10 cellular contexts compared by ENCODE assay signal in the genomic region with DNA sequence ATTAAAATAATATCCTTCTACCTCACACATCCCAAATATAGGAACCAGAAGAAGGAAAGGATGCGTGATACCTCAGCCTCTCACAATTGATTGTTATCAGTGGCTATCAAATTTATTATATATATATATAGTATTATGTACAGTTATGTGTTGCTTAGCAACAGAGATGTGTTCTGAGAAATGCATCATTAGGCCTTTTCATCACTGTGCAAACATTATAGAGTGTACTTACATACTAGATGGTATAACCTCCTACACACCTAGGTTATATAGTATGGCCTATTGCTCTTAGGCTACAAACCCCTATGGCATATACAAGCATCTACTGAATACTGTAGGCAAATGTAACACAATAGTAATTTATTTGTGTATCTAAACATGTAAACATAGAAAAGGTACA. TPM values are rescaled to one million over a fixed set of nuclear protein-coding genes. Genes with fewer than 3 reads are reported as not detected.
"Had no signal": no experiment of that assay in that cellular context is flagged by ENCODE, and none has a peak within 500 bp of the region (broad histone marks: within the 10 kb centered on the region; RNA-seq: fewer than 3 reads in every experiment).

No MANE protein-coding gene starts in this region.

- H3K27ac ChIP-seq: GM23248, HL-60 had no signal

- H3K4me3 ChIP-seq: GM23248, HAP-1 had no signal

- ATAC-seq: HCT116 had no signal

- H3K9ac ChIP-seq: GM23248 had no signal

- DNase-seq: GM23248, GOT3, H7, HFFc6, KG1 had no signal

- H3K36me3 ChIP-seq: HAP-1 had no signal

- FAIRE-seq: HepG2 had no signal

- H3K4me1 ChIP-seq: HAP-1 had no signal

- H3K9me3 ChIP-seq: HAP-1 had no signal

- H2AFZ ChIP-seq: GM23248 had no signal

RNA-seq across cellular contexts. Expression of gene MMP19, which starts 51.0 kb away (rescaled TPM):
- polyA plus RNA-seq: IgD-negative memory B cell had no signal
